In the genomic region with DNA sequence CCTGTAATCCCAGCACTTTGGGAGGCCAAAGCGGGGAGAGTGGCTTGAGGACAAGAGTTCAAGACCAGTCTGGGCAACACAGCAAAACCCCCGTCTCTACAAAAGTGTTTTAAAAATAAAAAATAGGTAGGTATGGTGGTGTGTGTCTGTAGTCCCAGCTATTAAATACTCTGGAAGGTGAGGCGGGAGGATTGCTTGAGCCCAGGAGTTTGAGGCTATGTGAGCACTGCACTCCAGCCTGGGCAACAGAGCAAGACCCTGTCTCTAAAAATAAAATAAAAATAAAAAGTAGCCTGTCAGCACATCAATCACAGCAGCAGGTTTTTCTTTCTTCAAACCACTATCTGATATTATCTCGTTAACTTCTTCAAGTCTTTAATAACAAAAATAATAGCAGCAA, we compare ENCODE assay signal across 9 cellular contexts. TPM values are rescaled to one million over a fixed set of nuclear protein-coding genes. Genes with fewer than 3 reads are reported as not detected.
DNase-seq lines count a peak whose midpoint lies in the region; ATAC-seq lines count a peak whose summit lies in the region.
"Had no signal": no experiment of that assay in that cellular context is flagged by ENCODE, and none has a peak within 500 bp of the region (broad histone marks: within the 10 kb centered on the region; RNA-seq: fewer than 3 reads in every experiment).

No MANE protein-coding gene starts in this region.

- H3K4me1 Mint-ChIP-seq in activated naive CD4-positive, alpha-beta T cell treated with anti-CD3 and anti-CD28 coated beads for 36 hours (ENCODE audit: low read depth) = peaks cover 21% of the 10 kb centered on the region
- H3K4me1 Mint-ChIP-seq in activated naive CD8-positive, alpha-beta T cell treated with anti-CD3 and anti-CD28 coated beads for 36 hours = peaks cover 26% of the 10 kb centered on the region

- peak overlapping the region; percentile 82 for H3K4me3 ChIP-seq in iPS-18a (ENCODE audit: low read length)

- H3K36me3 ChIP-seq in iPS-18a (ENCODE audit: control insufficient read depth, low read depth, low read length) = no peaks in the 10 kb centered on the region

- no peak overlapping the region for H3K27ac Mint-ChIP-seq in activated naive CD4-positive, alpha-beta T cell treated with anti-CD3 and anti-CD28 coated beads for 36 hours
- peak overlapping the region in 1 of 2 donors; percentile 96 for H3K27ac Mint-ChIP-seq in activated naive CD4-positive, alpha-beta T cell treated with anti-CD3 and anti-CD28 coated beads, Interleukin-2, amount 50 U/mL, for 72 hours
- no peak overlapping the region for H3K27ac Mint-ChIP-seq in activated naive CD8-positive, alpha-beta T cell treated with anti-CD3 and anti-CD28 coated beads for 36 hours

- no peak for DNase-seq in activated naive CD4-positive, alpha-beta T cell treated with anti-CD3 and anti-CD28 coated beads for 36 hours
- no peak for DNase-seq in activated naive CD4-positive, alpha-beta T cell treated with anti-CD3 and anti-CD28 coated beads, Interleukin-2, amount 50 U/mL, for 72 hours (ENCODE audit: low spot score in 2 of 2)
- DNase-seq in activated naive CD8-positive, alpha-beta T cell treated with anti-CD3 and anti-CD28 coated beads for 36 hours = no peak
- no peak for DNase-seq in substantia nigra (lab: John Stamatoyannopoulos, UW)
- no peak for DNase-seq in NCI-H226
- no peak for DNase-seq in ACHN
- DNase-seq: NCI-H2081 treated with DMSO at 0.1 percent for 48 hours had no signal

- in situ Hi-C loops in ACHN (cut with HindIII; ENCODE audit: low pct_ligation_motif_present, low pct_unique_long_range_greater_than_20kb, low sequenced_read_pairs) = no loop called here

- no peaks in the 10 kb centered on the region for H3K9me3 Mint-ChIP-seq in activated naive CD4-positive, alpha-beta T cell treated with anti-CD3 and anti-CD28 coated beads for 36 hours
- H3K9me3 Mint-ChIP-seq in activated naive CD4-positive, alpha-beta T cell treated with anti-CD3 and anti-CD28 coated beads, Interleukin-2, amount 50 U/mL, for 72 hours = no peaks in the 10 kb centered on the region
- no peaks in the 10 kb centered on the region for H3K9me3 Mint-ChIP-seq in activated naive CD8-positive, alpha-beta T cell treated with anti-CD3 and anti-CD28 coated beads for 36 hours

- H3K27me3 Mint-ChIP-seq in activated naive CD4-positive, alpha-beta T cell treated with anti-CD3 and anti-CD28 coated beads for 36 hours (ENCODE audit: low read depth) = no peaks in the 10 kb centered on the region
- peaks cover 9% of the 10 kb centered on the region for H3K27me3 Mint-ChIP-seq in activated naive CD8-positive, alpha-beta T cell treated with anti-CD3 and anti-CD28 coated beads for 36 hours

- H3K9ac ChIP-seq in iPS-18a (ENCODE audit: low read length) = no peak overlapping the region

- intact Hi-C loops in activated naive CD4-positive, alpha-beta T cell treated with anti-CD3 and anti-CD28 coated beads for 36 hours (cut with micrococcal nuclease) = loop anchor here (2.0 to 5.0 kb wide), 3 partner anchors 50 to 1185 kb away; a partner anchor contains a TSS

- H3K27ac ChIP-seq in iPS-18a (ENCODE audit: low read length) (no peak overlapping the region), substantia nigra (ENCODE audit: low read depth, low read length, poor library complexity, severe bottlenecking) (peak overlapping the region; percentile 77)

- peak overlapping the region; percentile 95 for H3K4me3 Mint-ChIP-seq in activated naive CD4-positive, alpha-beta T cell treated with anti-CD3 and anti-CD28 coated beads for 36 hours
- peak overlapping the region; percentile 94 for H3K4me3 Mint-ChIP-seq in activated naive CD8-positive, alpha-beta T cell treated with anti-CD3 and anti-CD28 coated beads for 36 hours

- no peaks in the 10 kb centered on the region for H3K9me3 ChIP-seq in iPS-18a (ENCODE audit: control insufficient read depth, low read depth, low read length)

- peaks cover 17% of the 10 kb centered on the region for H3K27me3 ChIP-seq in iPS-18a (ENCODE audit: control insufficient read depth, insufficient read depth, low read length)

- CTCF ChIA-PET in activated naive CD4-positive, alpha-beta T cell treated with anti-CD3 and anti-CD28 coated beads for 36 hours (lab: Charles Lee) = no interaction called here

- no peaks in the 10 kb centered on the region for H3K36me3 Mint-ChIP-seq in activated naive CD4-positive, alpha-beta T cell treated with anti-CD3 and anti-CD28 coated beads for 36 hours (ENCODE audit: low read depth)
- peaks cover 7 to 10% of the 10 kb centered on the region in 2 donors for H3K36me3 Mint-ChIP-seq in activated naive CD4-positive, alpha-beta T cell treated with anti-CD3 and anti-CD28 coated beads, Interleukin-2, amount 50 U/mL, for 72 hours
- peaks cover 19% of the 10 kb centered on the region for H3K36me3 Mint-ChIP-seq in activated naive CD8-positive, alpha-beta T cell treated with anti-CD3 and anti-CD28 coated beads for 36 hours

- peaks cover 23% of the 10 kb centered on the region for H3K4me1 ChIP-seq in iPS-18a (ENCODE audit: control insufficient read depth, low read depth, low read length)

- ATAC-seq in activated naive CD4-positive, alpha-beta T cell treated with anti-CD3 and anti-CD28 coated beads, Interleukin-2, amount 50 U/mL, for 72 hours = no peak
- no peak for ATAC-seq in HG02610 (IDR thresholded peaks at IDR 0.05; ENCODE audit: unreplicated experiment)

RNA-seq across cellular contexts. Expression of a gene that starts 1.6 kb away (rescaled TPM):
- 1 to 10 TPM; 5.1 to 5.2 TPM for total RNA-seq in activated naive CD4-positive, alpha-beta T cell treated with anti-CD3 and anti-CD28 coated beads for 36 hours
- 1 to 10 TPM; 4.6 to 9.0 TPM for total RNA-seq in activated naive CD4-positive, alpha-beta T cell treated with anti-CD3 and anti-CD28 coated beads, Interleukin-2, amount 50 U/mL, for 72 hours
- total RNA-seq in activated naive CD8-positive, alpha-beta T cell treated with anti-CD3 and anti-CD28 coated beads for 36 hours = 1 to 10 TPM; 5.2 to 6.3 TPM

RNA-seq across cellular contexts. Expression of a gene that starts 34.9 kb away (rescaled TPM):
- total RNA-seq in activated naive CD4-positive, alpha-beta T cell treated with anti-CD3 and anti-CD28 coated beads for 36 hours = not detected
- not detected for total RNA-seq in activated naive CD4-positive, alpha-beta T cell treated with anti-CD3 and anti-CD28 coated beads, Interleukin-2, amount 50 U/mL, for 72 hours
- total RNA-seq in activated naive CD8-positive, alpha-beta T cell treated with anti-CD3 and anti-CD28 coated beads for 36 hours = not detected
